Comparison of ENCODE assay signal across 8 cellular contexts in genomic region chr14:56199095-56199975, GRCh38.
DNase-seq lines count a peak whose midpoint lies in the region; ATAC-seq, FAIRE-seq and TF ChIP-seq lines count a peak whose summit lies in the region.

No MANE protein-coding gene starts in this region.

- no peak overlapping the region for H3K27ac Mint-ChIP-seq in stimulated activated effector memory CD8-positive, alpha-beta T cell treated with anti-CD3 and anti-CD28 coated beads, Interleukin-12 subunit alpha, Interleukin-12 subunit beta, amount 100 ng/mL, for 72 hours

- H3K4me1 Mint-ChIP-seq in stimulated activated effector memory CD8-positive, alpha-beta T cell treated with anti-CD3 and anti-CD28 coated beads, Interleukin-12 subunit alpha, Interleukin-12 subunit beta, amount 100 ng/mL, for 72 hours, result peaks cover 10% of the 10 kb centered on the region

- FAIRE-seq in endometrium (lab: Jason Lieb, UNC) (peak; percentile 99), pancreas (lab: Jason Lieb, UNC) (peak; percentile 75)

- ATAC-seq in GM21367 (IDR thresholded peaks at IDR 0.05; ENCODE audit: unreplicated experiment), result peak; percentile 60
- peak; percentile 57 to 77 (median 72) for ATAC-seq in pancreas
- ATAC-seq in stimulated activated effector memory CD8-positive, alpha-beta T cell treated with anti-CD3 and anti-CD28 coated beads, Interleukin-12 subunit alpha, Interleukin-12 subunit beta, amount 100 ng/mL, for 72 hours, result no peak

- TF ChIP-seq CTCF in pancreas (IDR thresholded peaks at IDR 0.05), result no peak

- H3K36me3 Mint-ChIP-seq in stimulated activated effector memory CD8-positive, alpha-beta T cell treated with anti-CD3 and anti-CD28 coated beads, Interleukin-12 subunit alpha, Interleukin-12 subunit beta, amount 100 ng/mL, for 72 hours, result no peaks in the 10 kb centered on the region

- H3K27ac ChIP-seq in pancreas, result peak overlapping the region in 2 of 4 donors; percentile 28 to 57

- H3K9me3 ChIP-seq in pancreas, result no peaks in the 10 kb centered on the region

- H3K36me3 ChIP-seq in pancreas, result no peaks in the 10 kb centered on the region

- no peak overlapping the region for H3K4me3 Mint-ChIP-seq in stimulated activated effector memory CD8-positive, alpha-beta T cell treated with anti-CD3 and anti-CD28 coated beads, Interleukin-12 subunit alpha, Interleukin-12 subunit beta, amount 100 ng/mL, for 72 hours

- no peaks in the 10 kb centered on the region for H3K9me3 Mint-ChIP-seq in stimulated activated effector memory CD8-positive, alpha-beta T cell treated with anti-CD3 and anti-CD28 coated beads, Interleukin-12 subunit alpha, Interleukin-12 subunit beta, amount 100 ng/mL, for 72 hours

- DNase-seq in AG08395 (ENCODE audit: low spot score) (peak; percentile 91), HT1080 (ENCODE audit: low read depth) (peak; percentile 87), pancreas (no peak), mesenteric fat pad (ENCODE audit: low spot score) (no peak)
- DNase-seq in stimulated activated effector memory CD8-positive, alpha-beta T cell treated with anti-CD3 and anti-CD28 coated beads, Interleukin-12 subunit alpha, Interleukin-12 subunit beta, amount 100 ng/mL, for 72 hours (ENCODE audit: low spot score in 2 of 2), result no peak
- no peak for DNase-seq in activated CD4-positive, alpha-beta T cell treated with anti-CD3 and anti-CD28 coated beads, Interleukin-2, amount 50 U/mL, for 4 hours

- H3K27me3 ChIP-seq in pancreas, result no peaks in the 10 kb centered on the region

- WGBS in pancreas, 2 donors, result 29 to 38% methylated on average over 6 of the region's 6 CpGs

- H3K4me1 ChIP-seq in pancreas, result peaks cover 27 to 41% (median 33%) of the 10 kb centered on the region in 3 donors

- intact Hi-C loops in pancreas (cut with DNase I), result loop anchor here in 1 of 3 donors (10.0 kb wide), 1 partner anchor 45 kb away; no protein-coding TSS in a partner anchor

- H3K4me3 ChIP-seq in pancreas, result no peak overlapping the region

Comparison
In these comparisons a context has a peak if more than half of its experiments do, and no peak if none do; other contexts are left out.
1. DNase-seq: peak in AG08395 (single experiment) and HT1080 (single experiment); none in pancreas (0 of 6), mesenteric fat pad (single experiment), stimulated activated effector memory CD8-positive, alpha-beta T cell treated with anti-CD3 and anti-CD28 coated beads, Interleukin-12 subunit alpha, Interleukin-12 subunit beta, amount 100 ng/mL, for 72 hours (0 of 2) and activated CD4-positive, alpha-beta T cell treated with anti-CD3 and anti-CD28 coated beads, Interleukin-2, amount 50 U/mL, for 4 hours (0 of 2).